8 cellular contexts compared by ENCODE assay signal in the genomic region with DNA sequence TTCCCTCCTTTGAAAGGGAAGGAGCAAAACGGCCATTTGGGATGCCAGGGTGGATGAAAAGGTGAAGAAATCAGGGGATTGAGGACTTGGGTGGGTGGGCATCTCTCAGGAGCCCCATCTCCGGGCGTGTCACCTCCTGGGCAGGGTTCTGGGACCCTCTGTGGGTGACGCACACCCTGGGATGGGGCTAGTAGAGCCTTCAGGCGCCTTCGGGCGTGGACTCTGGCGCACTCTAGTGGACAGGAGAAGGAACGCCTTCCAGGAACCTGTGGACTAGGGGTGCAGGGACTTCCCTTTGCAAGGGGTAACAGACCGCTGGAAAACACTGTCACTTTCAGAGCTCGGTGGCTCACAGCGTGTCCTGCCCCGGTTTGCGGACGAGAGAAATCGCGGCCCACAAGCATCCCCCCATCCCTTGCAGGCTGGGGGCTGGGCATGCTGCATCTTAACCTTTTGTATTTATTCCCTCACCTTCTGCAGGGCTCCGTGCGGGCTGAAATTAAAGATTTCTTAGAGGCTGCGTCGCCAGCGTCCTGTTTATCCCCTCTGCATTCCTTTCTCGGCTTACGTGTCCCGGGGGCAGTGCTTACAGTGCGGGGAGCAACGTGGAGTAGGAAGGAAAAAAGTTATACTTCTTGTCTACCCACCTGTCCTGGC. TPM values are rescaled to one million over a fixed set of nuclear protein-coding genes. Genes with fewer than 3 reads are reported as not detected.
A peak's percentile ranks its signal among the peaks of the same experiment; 100 is the strongest.
DNase-seq lines count a peak whose midpoint lies in the region; ATAC-seq and TF ChIP-seq lines count a peak whose summit lies in the region.

No MANE protein-coding gene starts in this region.

- H3K4me3 Mint-ChIP-seq in activated naive CD8-positive, alpha-beta T cell treated with anti-CD3 and anti-CD28 coated beads for 36 hours, result no peak overlapping the region

- H3K9me3 Mint-ChIP-seq in activated naive CD8-positive, alpha-beta T cell treated with anti-CD3 and anti-CD28 coated beads for 36 hours, result peaks cover 4% of the 10 kb centered on the region

- DNase-seq in GM12865 (ENCODE audit: low read depth), result peak; percentile 85
- DNase-seq in MV-4-11 (lab: John Stamatoyannopoulos, UW), result peak; percentile 43
- peak; percentile 50 for DNase-seq in SKM-1 (lab: John Stamatoyannopoulos, UW; ENCODE audit: unreplicated experiment)
- peak; percentile 68 for DNase-seq in activated naive CD8-positive, alpha-beta T cell treated with anti-CD3 and anti-CD28 coated beads for 36 hours
- peak; percentile 62 for DNase-seq in left cardiac atrium
- DNase-seq in retina, result peak; percentile 73

- TF ChIP-seq CTCF in GM12865 (IDR thresholded peaks at IDR 0.05; ENCODE audit: insufficient read depth, low read depth, low read length, missing control alignments), result peak; percentile 98

- no peaks in the 10 kb centered on the region for H3K27me3 Mint-ChIP-seq in activated naive CD8-positive, alpha-beta T cell treated with anti-CD3 and anti-CD28 coated beads for 36 hours

- H3K4me3 ChIP-seq in GM12865 (ENCODE audit: low read depth, low read length), result no peak overlapping the region

- H3K4me1 Mint-ChIP-seq in activated naive CD8-positive, alpha-beta T cell treated with anti-CD3 and anti-CD28 coated beads for 36 hours, result peaks cover 15% of the 10 kb centered on the region

- peak; percentile 89 to 90 for ATAC-seq in left cardiac atrium
- no peak for ATAC-seq in HG02610 (IDR thresholded peaks at IDR 0.05; ENCODE audit: unreplicated experiment)
- no peak for ATAC-seq in GM18861 (IDR thresholded peaks at IDR 0.05; ENCODE audit: unreplicated experiment)

- H3K27ac Mint-ChIP-seq in activated naive CD8-positive, alpha-beta T cell treated with anti-CD3 and anti-CD28 coated beads for 36 hours, result no peak overlapping the region

- intact Hi-C loops in left cardiac atrium (cut with DNase I), result loop anchor here (2.0 to 10.0 kb wide), 3 partner anchors 89 to 201 kb away; no protein-coding TSS in a partner anchor

- peaks cover 7% of the 10 kb centered on the region for H3K36me3 Mint-ChIP-seq in activated naive CD8-positive, alpha-beta T cell treated with anti-CD3 and anti-CD28 coated beads for 36 hours

RNA-seq across cellular contexts. Expression of a gene that starts 15.2 kb away (rescaled TPM):
- total RNA-seq in activated naive CD8-positive, alpha-beta T cell treated with anti-CD3 and anti-CD28 coated beads for 36 hours, result 10 to 100 TPM; 37.5 to 42.7 TPM
- total RNA-seq in left cardiac atrium, result 1 to 10 TPM; 1.5 to 1.6 TPM

RNA-seq across cellular contexts. Expression of a gene that starts 22.4 kb away (rescaled TPM):
- 10 to 100 TPM; 86.5 to 91.3 TPM for total RNA-seq in activated naive CD8-positive, alpha-beta T cell treated with anti-CD3 and anti-CD28 coated beads for 36 hours
- 10 to 100 TPM; 32.8 to 48.9 TPM for total RNA-seq in left cardiac atrium

RNA-seq across cellular contexts. Expression of a gene that starts 27.5 kb away (rescaled TPM):
- total RNA-seq in activated naive CD8-positive, alpha-beta T cell treated with anti-CD3 and anti-CD28 coated beads for 36 hours, result 1 to 10 TPM; 7.5 to 7.8 TPM
- total RNA-seq in left cardiac atrium, result 1 to 10 TPM; 4.3 to 6.1 TPM

Comparison
In these comparisons a context has a peak if more than half of its experiments do, and no peak if none do; other contexts are left out.
1. ATAC-seq: peak in left cardiac atrium (2 of 2); none in HG02610 (single experiment) and GM18861 (single experiment).
2. RNA of a gene that starts 15.2 kb away (total RNA-seq): 37.5 to 42.7 TPM in activated naive CD8-positive, alpha-beta T cell treated with anti-CD3 and anti-CD28 coated beads for 36 hours; 1.5 to 1.6 TPM in left cardiac atrium; every median in the first group is over 10 times any median in the second.
3. Peak in every context shown above with its lines, with median percentiles within 50 percentile points of each other: DNase-seq.